16 cellular contexts compared by ENCODE assay signal in genomic region chr9:18017136-18017535, GRCh38.
A peak's percentile ranks its signal among the peaks of the same experiment; 100 is the strongest.
DNase-seq lines count a peak whose midpoint lies in the region; TF ChIP-seq lines count a peak whose summit lies in the region.
"Had no signal": no experiment of that assay in that cellular context is flagged by ENCODE, and none has a peak within 500 bp of the region (broad histone marks: within the 10 kb centered on the region; RNA-seq: fewer than 3 reads in every experiment).

No MANE protein-coding gene starts in this region.

- TF ChIP-seq CTCF in Caco-2 (IDR thresholded peaks at IDR 0.05; ENCODE audit: insufficient read depth in 1 of 2, low read depth in 1 of 2, low read length in 1 of 2, severe bottlenecking in 1 of 2, unreplicated experiment in 1 of 2) (peak; percentile 9 to 28), LNCAP (IDR thresholded peaks at IDR 0.05) (0 out of 2 replicates have a peak, but pooled peaks have one; percentile 6), brain microvascular endothelial cell (IDR thresholded peaks at IDR 0.05; ENCODE audit: low read depth, low read length, missing control alignments) (peak; percentile 22), osteocyte (IDR thresholded peaks at IDR 0.05) (peak; percentile 30)

- DNase-seq in Caco-2 (no peak), brain microvascular endothelial cell (no peak), osteocyte (ENCODE audit: extremely low spot score, unreplicated experiment) (no peak), hippocampal formation (lab: John Stamatoyannopoulos, UW) (no peak), dedifferentiated amniotic fluid mesenchymal stem cell (ENCODE audit: extremely low spot score) (no peak)
- no peak for DNase-seq in activated CD4-positive, alpha-beta T cell treated with anti-CD3 and anti-CD28 coated beads, Interleukin-2, amount 10 ng/mL, durations not matched to agents 7 days and 5 days
- DNase-seq: CD8-positive, alpha-beta T cell; DMS79 treated with DMSO at 0.1 percent for 48 hours; NCI-H1105 treated with DMSO at 0.1 percent for 48 hours; NCI-H1694; NCI-H82; SJCRH30 had no signal

- no TSS peak for BruUV-seq in Caco-2 (replicated peaks; lab: Mats Ljungman, UMichigan)

- H3K4me1 Mint-ChIP-seq in Caco-2 (ENCODE audit: low read depth, unreplicated experiment) = no peaks in the 10 kb centered on the region
- peaks cover 14% of the 10 kb centered on the region for H3K4me1 Mint-ChIP-seq in osteocyte (ENCODE audit: unreplicated experiment)
- no peaks in the 10 kb centered on the region for H3K4me1 Mint-ChIP-seq in activated CD4-positive, alpha-beta T cell treated with anti-CD3 and anti-CD28 coated beads, Interleukin-2, amount 10 ng/mL, durations not matched to agents 7 days and 5 days

- POLR2A ChIA-PET in Caco-2 (lab: Charles Lee) = no interaction called here
- POLR2A ChIA-PET in activated CD4-positive, alpha-beta T cell treated with anti-CD3 and anti-CD28 coated beads, Interleukin-2, amount 10 ng/mL, durations not matched to agents 7 days and 5 days (lab: Charles Lee) = no interaction called here

- no peak overlapping the region for H3K27ac ChIP-seq in brain microvascular endothelial cell
- H3K27ac ChIP-seq: A549, BLaER1, SJCRH30 had no signal

- H3K4me1 ChIP-seq in Caco-2 = 0 out of 2 replicates have a peak, but pooled peaks cover 7% of the 10 kb centered on the region
- H3K4me1 ChIP-seq: A549, BLaER1, SJCRH30 had no signal

- H3K27me3 ChIP-seq in Caco-2 (replicated peaks; ENCODE audit: control insufficient read depth, insufficient read depth, low read length) = no peaks in the 10 kb centered on the region
- H3K27me3 ChIP-seq in brain microvascular endothelial cell (replicated peaks) = no peaks in the 10 kb centered on the region
- H3K27me3 ChIP-seq: BLaER1, SJCRH30 had no signal

- H3K9me3 Mint-ChIP-seq in Caco-2 (ENCODE audit: unreplicated experiment) = no peaks in the 10 kb centered on the region
- no peaks in the 10 kb centered on the region for H3K9me3 Mint-ChIP-seq in osteocyte (ENCODE audit: unreplicated experiment)
- peaks cover 6% of the 10 kb centered on the region for H3K9me3 Mint-ChIP-seq in activated CD4-positive, alpha-beta T cell treated with anti-CD3 and anti-CD28 coated beads, Interleukin-2, amount 10 ng/mL, durations not matched to agents 7 days and 5 days

- no peak overlapping the region for H3K27ac Mint-ChIP-seq in Caco-2 (ENCODE audit: unreplicated experiment)
- H3K27ac Mint-ChIP-seq in osteocyte (ENCODE audit: unreplicated experiment) = no peak overlapping the region
- no peak overlapping the region for H3K27ac Mint-ChIP-seq in activated CD4-positive, alpha-beta T cell treated with anti-CD3 and anti-CD28 coated beads, Interleukin-2, amount 10 ng/mL, durations not matched to agents 7 days and 5 days
- H3K27ac Mint-ChIP-seq: CD8-positive, alpha-beta T cell had no signal

- no peak overlapping the region for H3K4me3 Mint-ChIP-seq in Caco-2 (ENCODE audit: unreplicated experiment)
- no peak overlapping the region for H3K4me3 Mint-ChIP-seq in osteocyte (ENCODE audit: unreplicated experiment)
- no peak overlapping the region for H3K4me3 Mint-ChIP-seq in activated CD4-positive, alpha-beta T cell treated with anti-CD3 and anti-CD28 coated beads, Interleukin-2, amount 10 ng/mL, durations not matched to agents 7 days and 5 days
- H3K4me3 Mint-ChIP-seq: CD8-positive, alpha-beta T cell had no signal

- no peaks in the 10 kb centered on the region for H3K27me3 Mint-ChIP-seq in Caco-2 (ENCODE audit: insufficient read depth, unreplicated experiment)
- no peaks in the 10 kb centered on the region for H3K27me3 Mint-ChIP-seq in osteocyte (ENCODE audit: unreplicated experiment)
- H3K27me3 Mint-ChIP-seq in activated CD4-positive, alpha-beta T cell treated with anti-CD3 and anti-CD28 coated beads, Interleukin-2, amount 10 ng/mL, durations not matched to agents 7 days and 5 days = no peaks in the 10 kb centered on the region

- H3K36me3 ChIP-seq in Caco-2 (ENCODE audit: control insufficient read depth, insufficient read depth, low read length) (no peaks in the 10 kb centered on the region), brain microvascular endothelial cell (replicated peaks) (no peaks in the 10 kb centered on the region)
- H3K36me3 ChIP-seq: BLaER1, SJCRH30 had no signal

- no peak overlapping the region for H3K4me3 ChIP-seq in Caco-2 (ENCODE audit: low read depth, low read length)
- H3K4me3 ChIP-seq in brain microvascular endothelial cell (ENCODE audit: low read depth, low read length) = no peak overlapping the region
- H3K4me3 ChIP-seq: A549, BLaER1, K562, SJCRH30 had no signal

- H3K36me3 Mint-ChIP-seq in Caco-2 (ENCODE audit: insufficient read depth, unreplicated experiment) (no peaks in the 10 kb centered on the region), osteocyte (ENCODE audit: unreplicated experiment) (no peaks in the 10 kb centered on the region)
- no peaks in the 10 kb centered on the region for H3K36me3 Mint-ChIP-seq in activated CD4-positive, alpha-beta T cell treated with anti-CD3 and anti-CD28 coated beads, Interleukin-2, amount 10 ng/mL, durations not matched to agents 7 days and 5 days (ENCODE audit: low read depth)
- H3K36me3 Mint-ChIP-seq: CD8-positive, alpha-beta T cell had no signal

- CTCF ChIA-PET in Caco-2 (lab: Charles Lee) = no interaction called here
- CTCF ChIA-PET in activated CD4-positive, alpha-beta T cell treated with anti-CD3 and anti-CD28 coated beads, Interleukin-2, amount 10 ng/mL, durations not matched to agents 7 days and 5 days (lab: Charles Lee) = no interaction called here

- no peaks in the 10 kb centered on the region for H3K9me3 ChIP-seq in Caco-2
- H3K9me3 ChIP-seq: A549, BLaER1, SJCRH30 had no signal

- in situ Hi-C loops in brain microvascular endothelial cell (cut with HindIII; ENCODE audit: low pct_ligation_motif_present, low sequenced_read_pairs) = no loop called here

- intact Hi-C loops in Caco-2 (cut with micrococcal nuclease; ENCODE audit: unreplicated experiment) = loop anchor here (1.0 to 5.0 kb wide), 2 partner anchors 126 to 190 kb away; no protein-coding TSS in a partner anchor
